Comparison of ENCODE assay signal across 29 cellular contexts in the genomic region with DNA sequence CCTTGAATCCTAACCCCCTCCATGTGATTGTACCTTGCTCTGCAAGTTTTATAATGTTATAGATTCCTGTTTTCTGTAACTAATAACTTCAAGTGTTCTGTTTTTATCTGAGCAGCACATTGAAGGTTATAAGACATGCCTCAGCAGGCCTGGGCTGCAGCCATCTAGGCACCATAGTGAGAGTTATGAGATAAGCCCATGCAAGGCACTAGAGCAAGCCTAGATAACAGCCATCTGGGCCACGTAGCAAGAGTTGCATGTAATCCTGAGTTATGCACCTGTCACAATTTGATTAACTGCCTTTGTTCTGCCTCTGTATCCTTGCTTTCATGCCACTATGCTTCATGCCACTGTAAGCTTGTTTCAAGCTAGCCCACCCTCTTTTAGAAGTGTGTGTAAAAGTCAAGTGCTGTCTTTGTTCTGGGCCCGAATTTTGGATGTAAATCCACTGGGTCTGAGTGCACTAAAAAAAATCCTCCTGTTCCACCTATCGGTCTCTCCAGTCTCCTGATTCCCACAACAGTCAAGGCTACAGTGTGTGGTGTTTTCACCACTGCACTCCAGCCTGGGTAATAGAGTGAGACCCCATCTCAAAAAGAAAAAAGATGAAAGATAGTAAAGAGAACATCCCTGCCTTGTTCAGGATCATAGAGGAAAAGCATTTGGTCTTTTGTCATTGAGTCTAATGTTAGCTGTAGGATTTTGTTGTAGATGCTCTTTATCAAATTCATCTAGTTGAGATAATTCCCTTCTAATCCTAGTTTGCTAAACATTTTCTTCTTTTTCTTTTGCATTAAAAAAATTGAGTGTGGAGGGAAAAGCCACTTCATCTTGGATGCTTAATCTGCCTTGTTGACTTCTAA. TPM values are rescaled to one million over a fixed set of nuclear protein-coding genes. Genes with fewer than 3 reads are reported as not detected.
DNase-seq lines count a peak whose midpoint lies in the region; ATAC-seq lines count a peak whose summit lies in the region.
"Had no signal": no experiment of that assay in that cellular context is flagged by ENCODE, and none has a peak within 500 bp of the region (broad histone marks: within the 10 kb centered on the region; RNA-seq: fewer than 3 reads in every experiment).

No MANE protein-coding gene starts in this region.

- peak; percentile 13 for DNase-seq in activated naive CD4-positive, alpha-beta T cell treated with anti-CD3 and anti-CD28 coated beads for 36 hours
- no peak for DNase-seq in activated naive CD4-positive, alpha-beta T cell treated with anti-CD3 and anti-CD28 coated beads, Interleukin-2, amount 50 U/mL, for 16 hours
- DNase-seq in dermis blood vessel endothelial cell (peak; percentile 9), retina (peak; percentile 25)
- DNase-seq: activated CD4-positive, alpha-beta T cell treated with anti-CD3 and anti-CD28 coated beads for 36 hours; activated T-cell treated with anti-CD3 and anti-CD28 coated beads, Interleukin-2, amount 50 U/mL, for 48 hours; adrenal gland; DMS79; esophagus squamous epithelium; foreskin keratinocyte; GDM1; heart left ventricle; kidney; left ventricle myocardium superior; naive B cell; NCI-H1105 treated with DMSO at 0.1 percent for 48 hours; NCI-H2029; NCI-H345; NCI-H69; SHP77; sigmoid colon; stimulated activated CD4-positive, alpha-beta T cell treated with anti-CD3 and anti-CD28 coated beads, Interleukin-4, amount 100 ng/mL, for 1 hour; tibial artery had no signal

- H3K4me3 Mint-ChIP-seq in activated naive CD4-positive, alpha-beta T cell treated with anti-CD3 and anti-CD28 coated beads for 36 hours = no peak overlapping the region
- peak overlapping the region in 2 of 4 donors; percentile 73 to 79 for H3K4me3 Mint-ChIP-seq in IgD-negative memory B cell
- H3K4me3 Mint-ChIP-seq: activated CD4-positive, alpha-beta T cell treated with anti-CD3 and anti-CD28 coated beads for 36 hours; central memory CD8-positive, alpha-beta T cell; naive B cell; T-helper 2 cell treated with Interferon-gamma antibody and Interleukin-4, amounts not matched to agents 5 μg/mL and 100 μg/mL, for 36 hours had no signal

- H3K9me3 Mint-ChIP-seq in activated naive CD4-positive, alpha-beta T cell treated with anti-CD3 and anti-CD28 coated beads for 36 hours = peaks cover 51% of the 10 kb centered on the region
- H3K9me3 Mint-ChIP-seq in IgD-negative memory B cell = peaks cover 21 to 65% (median 37%) of the 10 kb centered on the region in 3 donors

- H3K27me3 Mint-ChIP-seq in activated naive CD4-positive, alpha-beta T cell treated with anti-CD3 and anti-CD28 coated beads for 36 hours (ENCODE audit: low read depth) = no peaks in the 10 kb centered on the region
- no peaks in the 10 kb centered on the region for H3K27me3 Mint-ChIP-seq in IgD-negative memory B cell
- H3K27me3 Mint-ChIP-seq: activated CD4-positive, alpha-beta T cell treated with anti-CD3 and anti-CD28 coated beads for 36 hours; central memory CD8-positive, alpha-beta T cell; naive B cell had no signal

- peak overlapping the region; percentile 7 for H3K27ac Mint-ChIP-seq in activated naive CD4-positive, alpha-beta T cell treated with anti-CD3 and anti-CD28 coated beads for 36 hours
- peak overlapping the region in 2 of 3 donors; percentile 23 to 84 for H3K27ac Mint-ChIP-seq in IgD-negative memory B cell
- H3K27ac Mint-ChIP-seq: activated CD4-positive, alpha-beta T cell treated with anti-CD3 and anti-CD28 coated beads for 36 hours; T-helper 2 cell treated with Interferon-gamma antibody and Interleukin-4, amounts not matched to agents 5 μg/mL and 100 μg/mL, for 36 hours had no signal

- H3K36me3 Mint-ChIP-seq in activated naive CD4-positive, alpha-beta T cell treated with anti-CD3 and anti-CD28 coated beads for 36 hours (ENCODE audit: low read depth) = peaks cover 50% of the 10 kb centered on the region
- H3K36me3 Mint-ChIP-seq in IgD-negative memory B cell = peaks cover 18% of the 10 kb centered on the region

- intact Hi-C loops in activated naive CD4-positive, alpha-beta T cell treated with anti-CD3 and anti-CD28 coated beads for 36 hours (cut with micrococcal nuclease) = no loop called here

- no peak for ATAC-seq in HG02870 (IDR thresholded peaks at IDR 0.05; ENCODE audit: unreplicated experiment)
- no peak for ATAC-seq in HG03175 (IDR thresholded peaks at IDR 0.05; ENCODE audit: unreplicated experiment)
- ATAC-seq: activated CD4-positive, alpha-beta T cell treated with anti-CD3 and anti-CD28 coated beads for 36 hours; foreskin keratinocyte; heart left ventricle; left ventricle myocardium superior; Panc1 had no signal

- CTCF ChIA-PET in activated naive CD4-positive, alpha-beta T cell treated with anti-CD3 and anti-CD28 coated beads for 36 hours (lab: Charles Lee) = interaction anchor here (0.9 kb wide), 1 partner anchor 26 kb away, joined by 3 read pairs; no protein-coding TSS in a partner anchor

- H3K4me1 Mint-ChIP-seq in activated naive CD4-positive, alpha-beta T cell treated with anti-CD3 and anti-CD28 coated beads for 36 hours (ENCODE audit: low read depth) = no peaks in the 10 kb centered on the region
- H3K4me1 Mint-ChIP-seq in IgD-negative memory B cell = no peaks in the 10 kb centered on the region
- H3K4me1 Mint-ChIP-seq: activated CD4-positive, alpha-beta T cell treated with anti-CD3 and anti-CD28 coated beads for 36 hours; central memory CD8-positive, alpha-beta T cell had no signal

RNA-seq across cellular contexts. Expression of a gene that starts 16.1 kb away (rescaled TPM):
- total RNA-seq in activated naive CD4-positive, alpha-beta T cell treated with anti-CD3 and anti-CD28 coated beads for 36 hours = 1 to 10 TPM; 3.9 to 4.0 TPM
- 1.5 TPM for polyA plus RNA-seq in IgD-negative memory B cell
- total RNA-seq in dermis blood vessel endothelial cell = 10.4 and 10.6 TPM in 2 replicates

RNA-seq across cellular contexts. Expression of a gene that starts 45.7 kb away (rescaled TPM):
- 1 to 10 TPM; 4.2 to 4.3 TPM for total RNA-seq in activated naive CD4-positive, alpha-beta T cell treated with anti-CD3 and anti-CD28 coated beads for 36 hours
- polyA plus RNA-seq in IgD-negative memory B cell = 4.3 TPM
- 7.3 and 9.0 TPM in 2 replicates for total RNA-seq in dermis blood vessel endothelial cell
